Comparison of ENCODE assay signal across 11 cellular contexts in genomic region chr10:6148251-6148691, GRCh38. TPM values are rescaled to one million over a fixed set of nuclear protein-coding genes. Genes with fewer than 3 reads are reported as not detected.
DNase-seq lines count a peak whose midpoint lies in the region; ATAC-seq and TF ChIP-seq lines count a peak whose summit lies in the region.
"Had no signal": no experiment of that assay in that cellular context is flagged by ENCODE, and none has a peak within 500 bp of the region (broad histone marks: within the 10 kb centered on the region; RNA-seq: fewer than 3 reads in every experiment).

No MANE protein-coding gene starts in this region.

- WGBS in suprapubic skin, result 87% methylated on average over 7 of the region's 7 CpGs

- no peak for ATAC-seq in CD4-positive, CD25-positive, alpha-beta regulatory T cell (ENCODE audit: low read depth in 2 of 2)
- ATAC-seq in HG02852 (IDR thresholded peaks at IDR 0.05; ENCODE audit: unreplicated experiment) (peak; percentile 22), T-helper 17 cell (no peak), memory B cell (ENCODE audit: low read depth) (no peak), HG03280 (IDR thresholded peaks at IDR 0.05; ENCODE audit: unreplicated experiment) (no peak)
- ATAC-seq: GM23338, left lung had no signal

- H3K4me1 Mint-ChIP-seq in CD4-positive, CD25-positive, alpha-beta regulatory T cell, result peaks cover 19 to 75% (median 49%) of the 10 kb centered on the region in 4 donors
- peaks cover 66% of the 10 kb centered on the region for H3K4me1 Mint-ChIP-seq in T-helper 17 cell
- H3K4me1 Mint-ChIP-seq in memory B cell, result peaks cover 52% of the 10 kb centered on the region

- H3K27ac Mint-ChIP-seq in CD4-positive, CD25-positive, alpha-beta regulatory T cell, result peak overlapping the region; percentile 37 to 89 (median 88)
- peak overlapping the region; percentile 90 for H3K27ac Mint-ChIP-seq in T-helper 17 cell
- H3K27ac Mint-ChIP-seq in memory B cell, result peak overlapping the region; percentile 38
- H3K27ac Mint-ChIP-seq: GM23338 had no signal

- H3K36me3 Mint-ChIP-seq in CD4-positive, CD25-positive, alpha-beta regulatory T cell, result peaks cover 8% of the 10 kb centered on the region
- H3K36me3 Mint-ChIP-seq in T-helper 17 cell (ENCODE audit: low read depth) (peaks cover under 1% of the 10 kb centered on the region), memory B cell (no peaks in the 10 kb centered on the region)

- no peak for DNase-seq in CD4-positive, CD25-positive, alpha-beta regulatory T cell
- DNase-seq in T-helper 17 cell (no peak), memory B cell (ENCODE audit: low spot score in 2 of 2) (no peak), dedifferentiated amniotic fluid mesenchymal stem cell (ENCODE audit: extremely low spot score) (no peak), suprapubic skin (ENCODE audit: low spot score in 2 of 2) (no peak), DMS53 treated with DMSO at 0.1 percent for 48 hours (lab: John Stamatoyannopoulos, UW; ENCODE audit: unreplicated experiment) (no peak)
- DNase-seq: NCI-H1436 had no signal

- TF ChIP-seq EP300 in suprapubic skin (IDR thresholded peaks at IDR 0.05), result no peak

- no peaks in the 10 kb centered on the region for H3K36me3 ChIP-seq in CD4-positive, CD25-positive, alpha-beta regulatory T cell (ENCODE audit: control insufficient read depth, insufficient read depth, low read length)
- no peaks in the 10 kb centered on the region for H3K36me3 ChIP-seq in suprapubic skin
- H3K36me3 ChIP-seq: left lung had no signal

- H3K27ac ChIP-seq in CD4-positive, CD25-positive, alpha-beta regulatory T cell (ENCODE audit: insufficient read depth, low read length, poor library complexity, severe bottlenecking), result no peak overlapping the region
- H3K27ac ChIP-seq in suprapubic skin, result no peak overlapping the region

- peak overlapping the region; percentile 36 to 93 (median 74) for H3K4me3 Mint-ChIP-seq in CD4-positive, CD25-positive, alpha-beta regulatory T cell
- H3K4me3 Mint-ChIP-seq in T-helper 17 cell (peak overlapping the region; percentile 73), memory B cell (no peak overlapping the region)
- H3K4me3 Mint-ChIP-seq: GM23338 had no signal

- H3K4me1 ChIP-seq in CD4-positive, CD25-positive, alpha-beta regulatory T cell (ENCODE audit: control insufficient read depth, insufficient read depth, low read length, poor library complexity, severe bottlenecking), result peaks cover 38% of the 10 kb centered on the region
- peaks cover 43% of the 10 kb centered on the region for H3K4me1 ChIP-seq in suprapubic skin

- no peaks in the 10 kb centered on the region for H3K27me3 ChIP-seq in CD4-positive, CD25-positive, alpha-beta regulatory T cell (ENCODE audit: control insufficient read depth, insufficient read depth, low read length)
- H3K27me3 ChIP-seq in suprapubic skin, result no peaks in the 10 kb centered on the region
- H3K27me3 ChIP-seq: left lung had no signal

- TF ChIP-seq CTCF in suprapubic skin (IDR thresholded peaks at IDR 0.05), result no peak

- peaks cover 4% of the 10 kb centered on the region for H3K27me3 Mint-ChIP-seq in CD4-positive, CD25-positive, alpha-beta regulatory T cell
- H3K27me3 Mint-ChIP-seq in T-helper 17 cell (no peaks in the 10 kb centered on the region), memory B cell (no peaks in the 10 kb centered on the region)

- no peak for TF ChIP-seq POLR2A in suprapubic skin (IDR thresholded peaks at IDR 0.05)

- H3K9me3 Mint-ChIP-seq in CD4-positive, CD25-positive, alpha-beta regulatory T cell, result peaks cover 0 to under 1% (median 0%) of the 10 kb centered on the region in 7 donors
- H3K9me3 Mint-ChIP-seq in memory B cell, result no peaks in the 10 kb centered on the region

- no peaks in the 10 kb centered on the region for H3K9me3 ChIP-seq in CD4-positive, CD25-positive, alpha-beta regulatory T cell (ENCODE audit: control insufficient read depth in 2 of 2, low read length in 2 of 2)
- H3K9me3 ChIP-seq in T-helper 17 cell (ENCODE audit: control insufficient read depth, low read length, poor library complexity, severe bottlenecking) (no peaks in the 10 kb centered on the region), suprapubic skin (no peaks in the 10 kb centered on the region)
- H3K9me3 ChIP-seq: left lung had no signal

- no peak overlapping the region for H3K4me3 ChIP-seq in CD4-positive, CD25-positive, alpha-beta regulatory T cell (ENCODE audit: low read depth, low read length)
- H3K4me3 ChIP-seq in suprapubic skin, result no peak overlapping the region
- H3K4me3 ChIP-seq: GM23338, left lung had no signal

RNA-seq across cellular contexts. Expression of gene PFKFB3, which starts 54.5 kb away (rescaled TPM):
- 96.3 TPM for total RNA-seq in CD4-positive, CD25-positive, alpha-beta regulatory T cell
- 1 to 10 TPM; 2.8 to 6.2 (median 3.9) TPM for polyA plus RNA-seq in CD4-positive, CD25-positive, alpha-beta regulatory T cell
- 100 to 1,000 TPM in 1 of 2 donors, 10 to 100 TPM in 1; 93.3 to 146 TPM for total RNA-seq in T-helper 17 cell
- total RNA-seq in suprapubic skin, result 100 to 1,000 TPM in 1 of 4 donors, 10 to 100 TPM in 3; 40.1 to 115 (median 52.2) TPM

RNA-seq across cellular contexts. Expression of gene RBM17, which starts 59.4 kb away (rescaled TPM):
- total RNA-seq in CD4-positive, CD25-positive, alpha-beta regulatory T cell, result 168 TPM
- polyA plus RNA-seq in CD4-positive, CD25-positive, alpha-beta regulatory T cell, result 10 to 100 TPM; 63.6 to 88.2 (median 65.7) TPM
- 100 to 1,000 TPM; 133 to 146 TPM for total RNA-seq in T-helper 17 cell
- 10 to 100 TPM; 31.9 to 85.6 (median 42.9) TPM for total RNA-seq in suprapubic skin

Comparison
In these comparisons a context has a peak if more than half of its experiments do, and no peak if none do; other contexts are left out.
1. H3K27ac Mint-ChIP-seq: peak in every context shown above with its lines; median percentile 90 in T-helper 17 cell; 88 in CD4-positive, CD25-positive, alpha-beta regulatory T cell; 38 in memory B cell.